ENCODE assay signal across 1 cellular context in the genomic region with DNA sequence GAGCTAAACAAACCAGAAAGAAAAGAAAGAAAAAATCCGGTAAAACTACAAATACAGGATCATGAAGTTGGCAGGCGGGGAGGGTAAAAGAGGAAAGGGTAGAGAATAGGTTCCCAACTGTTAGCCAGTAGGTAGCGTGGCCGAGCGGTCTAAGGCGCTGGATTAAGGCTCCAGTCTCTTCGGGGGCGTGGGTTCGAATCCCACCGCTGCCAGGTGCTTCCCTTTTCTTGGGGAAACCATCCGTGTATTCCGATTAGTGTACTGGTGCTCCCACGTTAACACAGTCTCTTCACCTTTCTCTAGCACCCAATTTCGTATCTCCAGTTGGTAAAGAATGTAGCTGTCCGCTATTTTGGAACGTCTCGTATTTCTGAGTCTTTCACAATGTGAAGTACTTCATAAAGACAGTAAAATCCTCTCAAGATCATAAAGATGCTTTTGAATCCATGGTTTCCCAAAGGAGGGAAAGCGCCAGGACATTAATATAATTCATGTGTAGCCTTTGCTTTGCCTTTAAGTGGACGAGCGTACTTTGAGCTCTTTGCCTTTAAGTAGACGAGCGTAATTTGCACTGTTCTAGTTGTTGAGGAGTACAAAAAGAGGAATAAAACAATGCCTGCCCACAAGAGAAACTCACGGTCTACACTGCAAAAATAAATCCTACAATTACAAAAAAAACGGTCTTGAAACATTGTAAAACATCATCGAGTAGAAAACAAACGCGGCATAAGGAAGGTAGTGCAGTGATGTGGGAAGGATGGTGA.
A peak's percentile ranks its signal among the peaks of the same experiment; 100 is the strongest.
TF ChIP-seq lines count a peak whose summit lies in the region.

No MANE protein-coding gene starts in this region.

TF ChIP-seq in HepG2, 621 proteins besides CTCF, POLR2A, EP300 and RAD21 (continued from another document and continues in another):
- TF ChIP-seq, protein P1, sequence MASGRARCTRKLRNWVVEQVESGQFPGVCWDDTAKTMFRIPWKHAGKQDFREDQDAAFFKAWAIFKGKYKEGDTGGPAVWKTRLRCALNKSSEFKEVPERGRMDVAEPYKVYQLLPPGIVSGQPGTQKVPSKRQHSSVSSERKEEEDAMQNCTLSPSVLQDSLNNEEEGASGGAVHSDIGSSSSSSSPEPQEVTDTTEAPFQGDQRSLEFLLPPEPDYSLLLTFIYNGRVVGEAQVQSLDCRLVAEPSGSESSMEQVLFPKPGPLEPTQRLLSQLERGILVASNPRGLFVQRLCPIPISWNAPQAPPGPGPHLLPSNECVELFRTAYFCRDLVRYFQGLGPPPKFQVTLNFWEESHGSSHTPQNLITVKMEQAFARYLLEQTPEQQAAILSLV (CRISPR knock-in tag; IDR thresholded peaks at IDR 0.05; ENCODE audit: borderline replicate concordance) = no peak
- TF ChIP-seq FOXJ3 (CRISPR knock-in tag; IDR thresholded peaks at IDR 0.05; ENCODE audit: borderline replicate concordance) (no peak; the same call in 1 of the 2 replicates), MAZ (IDR thresholded peaks at IDR 0.05; ENCODE audit: borderline replicate concordance, low read depth, low read length) (no peak), MAZ (CRISPR knock-in tag; IDR thresholded peaks at IDR 0.05; ENCODE audit: low read depth) (peak; percentile 55), IKZF4 (CRISPR knock-in tag; IDR thresholded peaks at IDR 0.05; ENCODE audit: borderline replicate concordance, low read depth, not compliant biosample characterization) (peak; percentile 23), HNRNPL (IDR thresholded peaks at IDR 0.05; ENCODE audit: low read depth, low read length) (no peak), ARHGAP35 (CRISPR knock-in tag; IDR thresholded peaks at IDR 0.05; ENCODE audit: borderline replicate concordance) (no peak), RFXAP (CRISPR knock-in tag; IDR thresholded peaks at IDR 0.05; ENCODE audit: borderline replicate concordance) (no peak), ZNF674 (CRISPR knock-in tag; IDR thresholded peaks at IDR 0.05; ENCODE audit: low read depth) (0 out of 2 replicates have a peak, but pooled peaks have one; percentile 19), ZNF598 (CRISPR knock-in tag; IDR thresholded peaks at IDR 0.05; ENCODE audit: borderline replicate concordance) (no peak), CBX5 (CRISPR knock-in tag; IDR thresholded peaks at IDR 0.05; ENCODE audit: borderline replicate concordance) (0 out of 2 replicates have a peak, but pooled peaks have one; percentile 58), ARNT (IDR thresholded peaks at IDR 0.05) (no peak), SUZ12 (IDR thresholded peaks at IDR 0.05; ENCODE audit: low read depth, low read length) (no peak), STAT5B (CRISPR knock-in tag; IDR thresholded peaks at IDR 0.05) (no peak; the same call in 1 of the 2 replicates), NFATC3 (CRISPR knock-in tag; IDR thresholded peaks at IDR 0.05) (no peak), JUNB (CRISPR knock-in tag; IDR thresholded peaks at IDR 0.05; ENCODE audit: borderline replicate concordance) (peak; percentile 46; the same call in 1 of the 2 replicates), ZNF746 (CRISPR knock-in tag; IDR thresholded peaks at IDR 0.05) (no peak), ZNF776 (CRISPR knock-in tag; IDR thresholded peaks at IDR 0.05) (no peak), ZBTB42 (CRISPR knock-in tag; IDR thresholded peaks at IDR 0.05) (no peak), ELF4 (CRISPR knock-in tag; IDR thresholded peaks at IDR 0.05; ENCODE audit: borderline replicate concordance) (no peak), MED1 (CRISPR knock-in tag; IDR thresholded peaks at IDR 0.05) (peak; percentile 55), RXRA (CRISPR knock-in tag; IDR thresholded peaks at IDR 0.05) (no peak), SETDB1 (CRISPR knock-in tag; IDR thresholded peaks at IDR 0.05; ENCODE audit: borderline replicate concordance) (no peak), JDP2 (CRISPR knock-in tag; IDR thresholded peaks at IDR 0.05; ENCODE audit: borderline replicate concordance) (no peak), ZNF788 (CRISPR knock-in tag; IDR thresholded peaks at IDR 0.05; ENCODE audit: borderline replicate concordance) (peak; percentile 87; the same call in 1 of the 2 replicates), CBFB (CRISPR knock-in tag; IDR thresholded peaks at IDR 0.05) (peak; percentile 58; the same call in 1 of the 2 replicates), HDAC1 (CRISPR knock-in tag; IDR thresholded peaks at IDR 0.05) (peak; percentile 60), ZNF256 (CRISPR knock-in tag; conservative IDR thresholded peaks at IDR 0.05) (no peak), ZNF460 (CRISPR knock-in tag; IDR thresholded peaks at IDR 0.05; ENCODE audit: borderline replicate concordance) (no peak), ZNF782 (CRISPR knock-in tag; IDR thresholded peaks at IDR 0.05; ENCODE audit: borderline replicate concordance) (no peak; the same call in 1 of the 2 replicates), GABPB1 (CRISPR knock-in tag; IDR thresholded peaks at IDR 0.05) (no peak; the same call in none of the 2 replicates), PLRG1 (conservative IDR thresholded peaks at IDR 0.05) (no peak), NONO (IDR thresholded peaks at IDR 0.05) (no peak), NONO (CRISPR knock-in tag; conservative IDR thresholded peaks at IDR 0.05) (peak; percentile 71; the same call in 1 of the 2 replicates), RARG (CRISPR knock-in tag; IDR thresholded peaks at IDR 0.05; ENCODE audit: low read depth) (no peak), SIN3B (IDR thresholded peaks at IDR 0.05; ENCODE audit: low read length) (no peak), SMARCE1 (IDR thresholded peaks at IDR 0.05; ENCODE audit: borderline replicate concordance) (no peak), ZNF230 (CRISPR knock-in tag; IDR thresholded peaks at IDR 0.05) (no peak), FOXM1 (CRISPR knock-in tag; IDR thresholded peaks at IDR 0.05) (no peak), HOXA3 (CRISPR knock-in tag; IDR thresholded peaks at IDR 0.05) (peak; percentile 43; the same call in 1 of the 2 replicates), ZNF605 (CRISPR knock-in tag; IDR thresholded peaks at IDR 0.05) (peak; percentile 86; the same call in 1 of the 2 replicates), PPARG (CRISPR knock-in tag; conservative IDR thresholded peaks at IDR 0.05) (peak; percentile 47; the same call in 1 of the 2 replicates), AKAP8 (CRISPR knock-in tag; IDR thresholded peaks at IDR 0.05) (no peak), ZNF552 (CRISPR knock-in tag; IDR thresholded peaks at IDR 0.05; ENCODE audit: borderline replicate concordance) (no peak), SOX5 (CRISPR knock-in tag; IDR thresholded peaks at IDR 0.05; ENCODE audit: borderline replicate concordance) (0 out of 2 replicates have a peak, but pooled peaks have one; percentile 40), ZFYVE20 (CRISPR knock-in tag; IDR thresholded peaks at IDR 0.05; ENCODE audit: borderline replicate concordance, low read depth) (no peak), MTA3 (CRISPR knock-in tag; IDR thresholded peaks at IDR 0.05) (no peak)
- TF ChIP-seq, protein P2, sequence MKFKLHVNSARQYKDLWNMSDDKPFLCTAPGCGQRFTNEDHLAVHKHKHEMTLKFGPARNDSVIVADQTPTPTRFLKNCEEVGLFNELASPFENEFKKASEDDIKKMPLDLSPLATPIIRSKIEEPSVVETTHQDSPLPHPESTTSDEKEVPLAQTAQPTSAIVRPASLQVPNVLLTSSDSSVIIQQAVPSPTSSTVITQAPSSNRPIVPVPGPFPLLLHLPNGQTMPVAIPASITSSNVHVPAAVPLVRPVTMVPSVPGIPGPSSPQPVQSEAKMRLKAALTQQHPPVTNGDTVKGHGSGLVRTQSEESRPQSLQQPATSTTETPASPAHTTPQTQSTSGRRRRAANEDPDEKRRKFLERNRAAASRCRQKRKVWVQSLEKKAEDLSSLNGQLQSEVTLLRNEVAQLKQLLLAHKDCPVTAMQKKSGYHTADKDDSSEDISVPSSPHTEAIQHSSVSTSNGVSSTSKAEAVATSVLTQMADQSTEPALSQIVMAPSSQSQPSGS (CRISPR knock-in tag; IDR thresholded peaks at IDR 0.05) = 0 out of 2 replicates have a peak, but pooled peaks have one; percentile 47
- TF ChIP-seq, protein P3, sequence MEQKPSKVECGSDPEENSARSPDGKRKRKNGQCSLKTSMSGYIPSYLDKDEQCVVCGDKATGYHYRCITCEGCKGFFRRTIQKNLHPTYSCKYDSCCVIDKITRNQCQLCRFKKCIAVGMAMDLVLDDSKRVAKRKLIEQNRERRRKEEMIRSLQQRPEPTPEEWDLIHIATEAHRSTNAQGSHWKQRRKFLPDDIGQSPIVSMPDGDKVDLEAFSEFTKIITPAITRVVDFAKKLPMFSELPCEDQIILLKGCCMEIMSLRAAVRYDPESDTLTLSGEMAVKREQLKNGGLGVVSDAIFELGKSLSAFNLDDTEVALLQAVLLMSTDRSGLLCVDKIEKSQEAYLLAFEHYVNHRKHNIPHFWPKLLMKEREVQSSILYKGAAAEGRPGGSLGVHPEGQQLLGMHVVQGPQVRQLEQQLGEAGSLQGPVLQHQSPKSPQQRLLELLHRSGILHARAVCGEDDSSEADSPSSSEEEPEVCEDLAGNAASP (CRISPR knock-in tag; IDR thresholded peaks at IDR 0.05; ENCODE audit: borderline replicate concordance) = 0 out of 2 replicates have a peak, but pooled peaks have one; percentile 28
- TF ChIP-seq, protein P4, sequence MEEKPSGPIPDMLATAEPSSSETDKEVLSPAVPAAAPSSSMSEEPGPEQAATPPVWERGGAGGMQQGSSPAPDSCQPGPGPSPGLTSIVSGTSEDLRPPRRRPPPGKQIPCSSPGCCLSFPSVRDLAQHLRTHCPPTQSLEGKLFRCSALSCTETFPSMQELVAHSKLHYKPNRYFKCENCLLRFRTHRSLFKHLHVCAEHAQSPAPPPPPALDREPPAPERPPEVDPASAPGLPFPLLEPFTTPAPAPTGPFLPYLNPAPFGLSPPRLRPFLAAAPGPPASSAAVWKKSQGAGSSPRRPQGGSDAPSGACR (CRISPR knock-in tag; IDR thresholded peaks at IDR 0.05) = peak; percentile 78
- TF ChIP-seq, protein P5, sequence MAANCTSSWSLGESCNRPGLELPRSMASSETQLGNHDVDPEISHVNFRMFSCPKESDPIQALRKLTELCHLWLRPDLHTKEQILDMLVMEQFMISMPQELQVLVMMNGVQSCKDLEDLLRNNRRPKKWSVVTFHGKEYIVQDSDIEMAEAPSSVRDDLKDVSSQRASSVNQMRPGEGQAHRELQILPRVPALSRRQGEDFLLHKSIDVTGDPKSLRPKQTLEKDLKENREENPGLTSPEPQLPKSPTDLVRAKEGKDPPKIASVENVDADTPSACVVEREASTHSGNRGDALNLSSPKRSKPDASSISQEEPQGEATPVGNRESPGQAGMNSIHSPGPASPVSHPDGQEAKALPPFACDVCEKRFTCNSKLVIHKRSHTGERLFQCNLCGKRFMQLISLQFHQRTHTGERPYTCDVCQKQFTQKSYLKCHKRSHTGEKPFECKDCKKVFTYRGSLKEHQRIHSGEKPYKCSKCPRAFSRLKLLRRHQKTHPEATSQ (CRISPR knock-in tag; IDR thresholded peaks at IDR 0.05; ENCODE audit: borderline replicate concordance) = no peak
- TF ChIP-seq, protein P6, sequence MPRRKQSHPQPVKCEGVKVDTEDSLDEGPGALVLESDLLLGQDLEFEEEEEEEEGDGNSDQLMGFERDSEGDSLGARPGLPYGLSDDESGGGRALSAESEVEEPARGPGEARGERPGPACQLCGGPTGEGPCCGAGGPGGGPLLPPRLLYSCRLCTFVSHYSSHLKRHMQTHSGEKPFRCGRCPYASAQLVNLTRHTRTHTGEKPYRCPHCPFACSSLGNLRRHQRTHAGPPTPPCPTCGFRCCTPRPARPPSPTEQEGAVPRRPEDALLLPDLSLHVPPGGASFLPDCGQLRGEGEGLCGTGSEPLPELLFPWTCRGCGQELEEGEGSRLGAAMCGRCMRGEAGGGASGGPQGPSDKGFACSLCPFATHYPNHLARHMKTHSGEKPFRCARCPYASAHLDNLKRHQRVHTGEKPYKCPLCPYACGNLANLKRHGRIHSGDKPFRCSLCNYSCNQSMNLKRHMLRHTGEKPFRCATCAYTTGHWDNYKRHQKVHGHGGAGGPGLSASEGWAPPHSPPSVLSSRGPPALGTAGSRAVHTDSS (CRISPR knock-in tag; conservative IDR thresholded peaks at IDR 0.05) = no peak
- TF ChIP-seq, protein P7, sequence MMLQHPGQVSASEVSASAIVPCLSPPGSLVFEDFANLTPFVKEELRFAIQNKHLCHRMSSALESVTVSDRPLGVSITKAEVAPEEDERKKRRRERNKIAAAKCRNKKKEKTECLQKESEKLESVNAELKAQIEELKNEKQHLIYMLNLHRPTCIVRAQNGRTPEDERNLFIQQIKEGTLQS (CRISPR knock-in tag; IDR thresholded peaks at IDR 0.05) = no peak
- TF ChIP-seq, protein P8, sequence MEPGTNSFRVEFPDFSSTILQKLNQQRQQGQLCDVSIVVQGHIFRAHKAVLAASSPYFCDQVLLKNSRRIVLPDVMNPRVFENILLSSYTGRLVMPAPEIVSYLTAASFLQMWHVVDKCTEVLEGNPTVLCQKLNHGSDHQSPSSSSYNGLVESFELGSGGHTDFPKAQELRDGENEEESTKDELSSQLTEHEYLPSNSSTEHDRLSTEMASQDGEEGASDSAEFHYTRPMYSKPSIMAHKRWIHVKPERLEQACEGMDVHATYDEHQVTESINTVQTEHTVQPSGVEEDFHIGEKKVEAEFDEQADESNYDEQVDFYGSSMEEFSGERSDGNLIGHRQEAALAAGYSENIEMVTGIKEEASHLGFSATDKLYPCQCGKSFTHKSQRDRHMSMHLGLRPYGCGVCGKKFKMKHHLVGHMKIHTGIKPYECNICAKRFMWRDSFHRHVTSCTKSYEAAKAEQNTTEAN (CRISPR knock-in tag; conservative IDR thresholded peaks at IDR 0.05) = no peak
- TF ChIP-seq, protein P9, sequence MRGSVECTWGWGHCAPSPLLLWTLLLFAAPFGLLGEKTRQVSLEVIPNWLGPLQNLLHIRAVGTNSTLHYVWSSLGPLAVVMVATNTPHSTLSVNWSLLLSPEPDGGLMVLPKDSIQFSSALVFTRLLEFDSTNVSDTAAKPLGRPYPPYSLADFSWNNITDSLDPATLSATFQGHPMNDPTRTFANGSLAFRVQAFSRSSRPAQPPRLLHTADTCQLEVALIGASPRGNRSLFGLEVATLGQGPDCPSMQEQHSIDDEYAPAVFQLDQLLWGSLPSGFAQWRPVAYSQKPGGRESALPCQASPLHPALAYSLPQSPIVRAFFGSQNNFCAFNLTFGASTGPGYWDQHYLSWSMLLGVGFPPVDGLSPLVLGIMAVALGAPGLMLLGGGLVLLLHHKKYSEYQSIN (CRISPR knock-in tag; IDR thresholded peaks at IDR 0.05; ENCODE audit: borderline replicate concordance) = no peak
- TF ChIP-seq, protein P10, sequence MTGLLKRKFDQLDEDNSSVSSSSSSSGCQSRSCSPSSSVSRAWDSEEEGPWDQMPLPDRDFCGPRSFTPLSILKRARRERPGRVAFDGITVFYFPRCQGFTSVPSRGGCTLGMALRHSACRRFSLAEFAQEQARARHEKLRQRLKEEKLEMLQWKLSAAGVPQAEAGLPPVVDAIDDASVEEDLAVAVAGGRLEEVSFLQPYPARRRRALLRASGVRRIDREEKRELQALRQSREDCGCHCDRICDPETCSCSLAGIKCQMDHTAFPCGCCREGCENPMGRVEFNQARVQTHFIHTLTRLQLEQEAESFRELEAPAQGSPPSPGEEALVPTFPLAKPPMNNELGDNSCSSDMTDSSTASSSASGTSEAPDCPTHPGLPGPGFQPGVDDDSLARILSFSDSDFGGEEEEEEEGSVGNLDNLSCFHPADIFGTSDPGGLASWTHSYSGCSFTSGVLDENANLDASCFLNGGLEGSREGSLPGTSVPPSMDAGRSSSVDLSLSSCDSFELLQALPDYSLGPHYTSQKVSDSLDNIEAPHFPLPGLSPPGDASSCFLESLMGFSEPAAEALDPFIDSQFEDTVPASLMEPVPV (CRISPR knock-in tag; IDR thresholded peaks at IDR 0.05) = no peak
- TF ChIP-seq, protein P11, sequence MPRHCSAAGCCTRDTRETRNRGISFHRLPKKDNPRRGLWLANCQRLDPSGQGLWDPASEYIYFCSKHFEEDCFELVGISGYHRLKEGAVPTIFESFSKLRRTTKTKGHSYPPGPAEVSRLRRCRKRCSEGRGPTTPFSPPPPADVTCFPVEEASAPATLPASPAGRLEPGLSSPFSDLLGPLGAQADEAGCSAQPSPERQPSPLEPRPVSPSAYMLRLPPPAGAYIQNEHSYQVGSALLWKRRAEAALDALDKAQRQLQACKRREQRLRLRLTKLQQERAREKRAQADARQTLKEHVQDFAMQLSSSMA (CRISPR knock-in tag; IDR thresholded peaks at IDR 0.05) = no peak
